ENCODE assay signal across 8 cellular contexts in genomic region chr18:9708057-9708881, GRCh38. TPM values are rescaled to one million over a fixed set of nuclear protein-coding genes. Genes with fewer than 3 reads are reported as not detected.
DNase-seq lines count a peak whose midpoint lies in the region; ATAC-seq, FAIRE-seq and TF ChIP-seq lines count a peak whose summit lies in the region.

RAB31 (plus strand) TSS chr18:9708301; CDS start chr18:9708406, 105 bp downstream.

- FAIRE-seq in RCC 7860 (lab: Jason Lieb, UNC) = no peak

- H3K27ac ChIP-seq in neutrophil = peak within 1 kb of the TSS; percentile 97

- H3K9me3 ChIP-seq in neutrophil = no peaks in the 10 kb centered on the region

- H3K36me3 ChIP-seq in neutrophil = no peaks in the 10 kb centered on the region

- H3K4me3 ChIP-seq in neutrophil (ENCODE audit: low read depth in 1 of 2, low read length in 1 of 2) = peak within 1 kb of the TSS; percentile 95 to 97

- peaks cover 86 to 87% of the 10 kb centered on the region in 2 experiments for H3K4me1 ChIP-seq in neutrophil (ENCODE audit: control insufficient read depth in 1 of 2, insufficient read depth in 1 of 2, low read depth in 1 of 2, low read length in 1 of 2)

- ATAC-seq in GM19324 (IDR thresholded peaks at IDR 0.05; ENCODE audit: low FRiP score, unreplicated experiment) = peak; percentile 68
- ATAC-seq in Right ventricle myocardium inferior = peak; percentile 94

- DNase-seq in COLO668 (lab: John Stamatoyannopoulos, UW; ENCODE audit: unreplicated experiment) = peak; percentile 62
- DNase-seq in HuH-7.5 (ENCODE audit: low spot score) = peak; percentile 77
- DNase-seq in amniotic epithelial cell (ENCODE audit: low read depth) = peak; percentile 71
- DNase-seq in Right ventricle myocardium inferior (ENCODE audit: missing footprints) = peak; percentile 91
- DNase-seq in DMS79 treated with DMSO at 0.1 percent for 48 hours (lab: John Stamatoyannopoulos, UW) = no peak
- DNase-seq in RCC 7860 (ENCODE audit: low spot score) = no peak

- no peak for TF ChIP-seq CTCF in neutrophil (IDR thresholded peaks at IDR 0.05)

- no peaks in the 10 kb centered on the region for H3K27me3 ChIP-seq in neutrophil

- intact Hi-C loops in Right ventricle myocardium inferior (cut with DNase I) = loop anchor here (10.0 kb wide), 2 partner anchors 57 to 237 kb away; no protein-coding TSS in a partner anchor

RNA-seq across cellular contexts. Expression of gene RAB31, which starts in this region (rescaled TPM):
- total RNA-seq in Right ventricle myocardium inferior = 11.7 TPM

Comparison
In these comparisons a context has a peak if more than half of its experiments do, and no peak if none do; other contexts are left out.
1. DNase-seq: peak in COLO668 (single experiment), HuH-7.5 (single experiment), amniotic epithelial cell (single experiment) and Right ventricle myocardium inferior (single experiment); none in DMS79 treated with DMSO at 0.1 percent for 48 hours (single experiment) and RCC 7860 (single experiment).